In genomic region chr19:37583340-37583739, GRCh38 we compare ENCODE assay signal across 13 cellular contexts.
"Had no signal": no experiment of that assay in that cellular context is flagged by ENCODE, and none has a peak within 500 bp of the region (broad histone marks: within the 10 kb centered on the region; RNA-seq: fewer than 3 reads in every experiment).

No MANE protein-coding gene starts in this region.

- H3K9me3 ChIP-seq: prostate gland, thyroid gland had no signal

- H3K36me3 ChIP-seq: colonic mucosa had no signal

- H3K4me1 ChIP-seq: colonic mucosa, left lung, prostate gland, right lobe of liver, thyroid gland had no signal

- DNase-seq: activated CD4-positive, alpha-beta T cell treated with anti-CD3 and anti-CD28 coated beads for 48 hours; activated CD8-positive, alpha-beta T cell treated with anti-CD3 and anti-CD28 coated beads for 36 hours; activated effector memory CD4-positive, alpha-beta T cell treated with anti-CD3 and anti-CD28 coated beads, Interleukin-2, amount 50 U/mL, for 16 hours; activated T-cell treated with anti-CD3 and anti-CD28 coated beads, Interleukin-2, amount 50 U/mL, for 48 hours; amniotic stem cell; caudate nucleus; colonic mucosa; kidney; left lung; mesenchymal stem cell; right lobe of liver; thyroid gland had no signal

- H3K27me3 ChIP-seq: colonic mucosa, left lung, right lobe of liver, thyroid gland had no signal

- H3K4me3 ChIP-seq: colonic mucosa, left lung, prostate gland, right lobe of liver, thyroid gland had no signal

- H3K27ac ChIP-seq: colonic mucosa, left lung, prostate gland, right lobe of liver, thyroid gland had no signal

- FAIRE-seq: kidney had no signal
